Comparison of ENCODE assay signal across 22 cellular contexts in genomic region chr12:132407525-132407924, GRCh38.
DNase-seq lines count a peak whose midpoint lies in the region; TF ChIP-seq lines count a peak whose summit lies in the region.
"Had no signal": no experiment of that assay in that cellular context is flagged by ENCODE, and none has a peak within 500 bp of the region (broad histone marks: within the 10 kb centered on the region; RNA-seq: fewer than 3 reads in every experiment).

No MANE protein-coding gene starts in this region.

- H3K9me2 ChIP-seq in Karpas-422 (replicated peaks; ENCODE audit: insufficient read depth, low read length) = no peaks in the 10 kb centered on the region

- H3K9ac ChIP-seq in Karpas-422 (ENCODE audit: low read length) = no peak overlapping the region

- no peaks in the 10 kb centered on the region for H3K9me3 ChIP-seq in Karpas-422 (ENCODE audit: low read length)
- H3K9me3 ChIP-seq: heart left ventricle, neutrophil had no signal

- peaks cover 6% of the 10 kb centered on the region for H3K9me3 Mint-ChIP-seq in glutamatergic neuron (ENCODE audit: unreplicated experiment)
- H3K9me3 Mint-ChIP-seq: activated T-cell treated with anti-CD3 and anti-CD28 coated beads, Interleukin-2, amount 50 U/mL, for 4 hours; dendritic cell treated with granulocyte-macrophage colony-stimulating factor and Interleukin-4, amounts not matched to agents 40 ng/mL and 50 ng/mL, for 4 days; stimulated activated naive CD8-positive, alpha-beta T cell treated with anti-CD3 and anti-CD28 coated beads, Interleukin-15, amount 100 ng/mL, for 72 hours had no signal

- peaks cover 3% of the 10 kb centered on the region for H3K4me1 Mint-ChIP-seq in glutamatergic neuron (ENCODE audit: low read depth, unreplicated experiment)
- H3K4me1 Mint-ChIP-seq: activated CD8-positive, alpha-beta memory T cell treated with anti-CD3 and anti-CD28 coated beads, Interleukin-2, amount 10 ng/mL, durations not matched to agents 7 days and 5 days; stimulated activated naive CD8-positive, alpha-beta T cell treated with anti-CD3 and anti-CD28 coated beads, Interleukin-15, amount 100 ng/mL, for 72 hours had no signal

- H3K4me3 ChIP-seq in Karpas-422 (ENCODE audit: low read length) = no peak overlapping the region
- H3K4me3 ChIP-seq: heart left ventricle had no signal

- no peaks in the 10 kb centered on the region for H3K79me2 ChIP-seq in Karpas-422 (ENCODE audit: low read length)

- peaks cover 10% of the 10 kb centered on the region for H3K27me3 Mint-ChIP-seq in glutamatergic neuron (ENCODE audit: unreplicated experiment)
- H3K27me3 Mint-ChIP-seq: activated CD8-positive, alpha-beta memory T cell treated with anti-CD3 and anti-CD28 coated beads, Interleukin-2, amount 10 ng/mL, durations not matched to agents 7 days and 5 days had no signal

- DNase-seq in NCI-H146 (lab: John Stamatoyannopoulos, UW) (peak; percentile 30), NCI-H146 treated with DMSO at 0.1 percent for 48 hours (lab: John Stamatoyannopoulos, UW; ENCODE audit: unreplicated experiment) (no peak), DMS79 (lab: John Stamatoyannopoulos, UW) (peak; percentile 50), NCI-H69 (lab: John Stamatoyannopoulos, UW) (peak; percentile 57), cerebellar cortex (ENCODE audit: low spot score) (peak; percentile 43), Karpas-422 (no peak), glutamatergic neuron (no peak)
- DNase-seq in activated effector memory CD4-positive, alpha-beta T cell treated with anti-CD3 and anti-CD28 coated beads, Interleukin-2, amount 50 U/mL, for 16 hours = no peak
- DNase-seq: activated CD4-positive, CD25-positive, alpha-beta regulatory T cell; activated CD8-positive, alpha-beta memory T cell treated with anti-CD3 and anti-CD28 coated beads, Interleukin-2, amount 10 ng/mL, durations not matched to agents 7 days and 5 days; activated T-cell treated with anti-CD3 and anti-CD28 coated beads, Interleukin-2, amount 50 U/mL, for 4 hours; central memory CD4-positive, alpha-beta T cell; EL; islet precursor cell; KG1; NCI-H1694 treated with DMSO at 0.1 percent for 48 hours; NCI-H2227 treated with DMSO at 0.1 percent for 48 hours; stimulated activated CD8-positive, alpha-beta memory T cell treated with anti-CD3 and anti-CD28 coated beads, Interleukin-4, amount 100 ng/mL, for 48 hours; stimulated activated naive CD8-positive, alpha-beta T cell treated with anti-CD3 and anti-CD28 coated beads, Interleukin-15, amount 100 ng/mL, for 72 hours had no signal

- no peaks in the 10 kb centered on the region for H3K36me3 Mint-ChIP-seq in glutamatergic neuron (ENCODE audit: unreplicated experiment)
- H3K36me3 Mint-ChIP-seq: activated CD8-positive, alpha-beta memory T cell treated with anti-CD3 and anti-CD28 coated beads, Interleukin-2, amount 10 ng/mL, durations not matched to agents 7 days and 5 days had no signal

- no peak overlapping the region for H3K4me3 Mint-ChIP-seq in glutamatergic neuron (ENCODE audit: unreplicated experiment)
- H3K4me3 Mint-ChIP-seq: activated CD8-positive, alpha-beta memory T cell treated with anti-CD3 and anti-CD28 coated beads, Interleukin-2, amount 10 ng/mL, durations not matched to agents 7 days and 5 days; activated T-cell treated with anti-CD3 and anti-CD28 coated beads, Interleukin-2, amount 50 U/mL, for 4 hours; dendritic cell treated with granulocyte-macrophage colony-stimulating factor and Interleukin-4, amounts not matched to agents 40 ng/mL and 50 ng/mL, for 4 days; stimulated activated naive CD8-positive, alpha-beta T cell treated with anti-CD3 and anti-CD28 coated beads, Interleukin-15, amount 100 ng/mL, for 72 hours had no signal

- H4K20me1 ChIP-seq in Karpas-422 (ENCODE audit: insufficient read depth, low read depth, low read length) = no peaks in the 10 kb centered on the region

- no peak overlapping the region for H3K27ac ChIP-seq in Karpas-422 (ENCODE audit: low read length)
- H3K27ac ChIP-seq: heart left ventricle, neutrophil had no signal

- no peak overlapping the region for H3K27ac Mint-ChIP-seq in glutamatergic neuron (ENCODE audit: unreplicated experiment)
- H3K27ac Mint-ChIP-seq: activated CD8-positive, alpha-beta memory T cell treated with anti-CD3 and anti-CD28 coated beads, Interleukin-2, amount 10 ng/mL, durations not matched to agents 7 days and 5 days; dendritic cell treated with granulocyte-macrophage colony-stimulating factor and Interleukin-4, amounts not matched to agents 40 ng/mL and 50 ng/mL, for 4 days; stimulated activated naive CD8-positive, alpha-beta T cell treated with anti-CD3 and anti-CD28 coated beads, Interleukin-15, amount 100 ng/mL, for 72 hours had no signal

- no peak overlapping the region for H3K4me2 ChIP-seq in Karpas-422 (ENCODE audit: low read depth, low read length, poor library complexity, severe bottlenecking)

- H3K27me3 ChIP-seq in Karpas-422 (ENCODE audit: low read length) = no peaks in the 10 kb centered on the region

- H2AFZ ChIP-seq in Karpas-422 (ENCODE audit: low read length) = no peak overlapping the region

- H3K4me1 ChIP-seq in Karpas-422 (ENCODE audit: low read length) = no peaks in the 10 kb centered on the region

- TF ChIP-seq CTCF in glutamatergic neuron (IDR thresholded peaks at IDR 0.05; ENCODE audit: partially characterized antibody, unreplicated experiment) = no peak

- H3K36me3 ChIP-seq in Karpas-422 (ENCODE audit: insufficient read depth, low read length) = no peaks in the 10 kb centered on the region
- H3K36me3 ChIP-seq: heart left ventricle, neutrophil had no signal

Comparison
In these comparisons a context has a peak if more than half of its experiments do, and no peak if none do; other contexts are left out.
1. DNase-seq: peak in NCI-H146 (single experiment), DMS79 (single experiment), NCI-H69 (single experiment) and cerebellar cortex (single experiment); none in NCI-H146 treated with DMSO at 0.1 percent for 48 hours (single experiment), Karpas-422 (single experiment), activated effector memory CD4-positive, alpha-beta T cell treated with anti-CD3 and anti-CD28 coated beads, Interleukin-2, amount 50 U/mL, for 16 hours (single experiment) and glutamatergic neuron (single experiment).